In genomic region chr5:98721231-98721928, GRCh38 we compare ENCODE assay signal across 14 cellular contexts.
"Had no signal": no experiment of that assay in that cellular context is flagged by ENCODE, and none has a peak within 500 bp of the region (broad histone marks: within the 10 kb centered on the region; RNA-seq: fewer than 3 reads in every experiment).

No MANE protein-coding gene starts in this region.

- H3K4me1 Mint-ChIP-seq: activated CD8-positive, alpha-beta memory T cell treated with anti-CD3 and anti-CD28 coated beads, Interleukin-2, amount 10 ng/mL, durations not matched to agents 7 days and 5 days; stimulated activated effector memory CD8-positive, alpha-beta T cell treated with anti-CD3 and anti-CD28 coated beads, Interleukin-12 subunit alpha, Interleukin-12 subunit beta, amount 100 ng/mL, for 72 hours had no signal

- H3K79me2 ChIP-seq: parathyroid adenoma had no signal

- H2AFZ ChIP-seq: parathyroid adenoma had no signal

- H3K9me3 ChIP-seq: esophagus squamous epithelium, tibial artery, uterus had no signal

- H3K4me2 ChIP-seq: smooth muscle cell had no signal

- H3K9me3 Mint-ChIP-seq: stimulated activated effector memory CD8-positive, alpha-beta T cell treated with anti-CD3 and anti-CD28 coated beads, Interleukin-12 subunit alpha, Interleukin-12 subunit beta, amount 100 ng/mL, for 72 hours had no signal

- ATAC-seq: activated CD8-positive, alpha-beta memory T cell treated with anti-CD3 and anti-CD28 coated beads, Interleukin-2, amount 10 ng/mL, durations not matched to agents 7 days and 5 days; activated naive CD4-positive, alpha-beta T cell treated with anti-CD3 and anti-CD28 coated beads, Interleukin-2, amount 50 U/mL, for 72 hours; stimulated activated effector memory CD8-positive, alpha-beta T cell treated with anti-CD3 and anti-CD28 coated beads, Interleukin-12 subunit alpha, Interleukin-12 subunit beta, amount 100 ng/mL, for 72 hours had no signal

- H3K27me3 Mint-ChIP-seq: activated CD8-positive, alpha-beta memory T cell treated with anti-CD3 and anti-CD28 coated beads, Interleukin-2, amount 10 ng/mL, durations not matched to agents 7 days and 5 days had no signal

- H3K36me3 Mint-ChIP-seq: activated CD8-positive, alpha-beta memory T cell treated with anti-CD3 and anti-CD28 coated beads, Interleukin-2, amount 10 ng/mL, durations not matched to agents 7 days and 5 days; activated naive CD4-positive, alpha-beta T cell treated with anti-CD3 and anti-CD28 coated beads, Interleukin-2, amount 50 U/mL, for 72 hours; stimulated activated effector memory CD8-positive, alpha-beta T cell treated with anti-CD3 and anti-CD28 coated beads, Interleukin-12 subunit alpha, Interleukin-12 subunit beta, amount 100 ng/mL, for 72 hours had no signal

- H3K4me3 Mint-ChIP-seq: activated CD8-positive, alpha-beta memory T cell treated with anti-CD3 and anti-CD28 coated beads, Interleukin-2, amount 10 ng/mL, durations not matched to agents 7 days and 5 days; activated T-cell treated with anti-CD3 and anti-CD28 coated beads, Interleukin-2, amount 50 U/mL, for 24 hours; stimulated activated effector memory CD8-positive, alpha-beta T cell treated with anti-CD3 and anti-CD28 coated beads, Interleukin-12 subunit alpha, Interleukin-12 subunit beta, amount 100 ng/mL, for 72 hours had no signal

- H3K9ac ChIP-seq: parathyroid adenoma had no signal

- H3K4me3 ChIP-seq: esophagus squamous epithelium, smooth muscle cell, tibial artery, uterus had no signal

- H3K4me1 ChIP-seq: esophagus squamous epithelium, parathyroid adenoma, tibial artery, uterus had no signal

- H3K36me3 ChIP-seq: esophagus squamous epithelium, tibial artery, uterus had no signal

- H3K27me3 ChIP-seq: esophagus squamous epithelium, tibial artery, uterus had no signal

- DNase-seq: activated CD4-positive, alpha-beta T cell treated with anti-CD3 and anti-CD28 coated beads for 1 hour; activated CD4-positive, alpha-beta T cell treated with anti-CD3 and anti-CD28 coated beads, Interleukin-2, amount 50 U/mL, for 48 hours; activated CD8-positive, alpha-beta memory T cell treated with anti-CD3 and anti-CD28 coated beads, Interleukin-2, amount 10 ng/mL, durations not matched to agents 7 days and 5 days; activated effector memory CD4-positive, alpha-beta T cell treated with Interleukin-2 at 50 U/mL for 16 hours; activated T-cell treated with anti-CD3 and anti-CD28 coated beads, Interleukin-2, amount 50 U/mL, for 24 hours; amniotic stem cell; esophagus squamous epithelium; T-helper 2 cell; tibial artery; uterus had no signal

- H3K27ac ChIP-seq: esophagus squamous epithelium, parathyroid adenoma, tibial artery, uterus had no signal

- H3K27ac Mint-ChIP-seq: activated CD8-positive, alpha-beta memory T cell treated with anti-CD3 and anti-CD28 coated beads, Interleukin-2, amount 10 ng/mL, durations not matched to agents 7 days and 5 days; activated naive CD4-positive, alpha-beta T cell treated with anti-CD3 and anti-CD28 coated beads, Interleukin-2, amount 50 U/mL, for 72 hours; activated T-cell treated with anti-CD3 and anti-CD28 coated beads, Interleukin-2, amount 50 U/mL, for 24 hours; stimulated activated effector memory CD8-positive, alpha-beta T cell treated with anti-CD3 and anti-CD28 coated beads, Interleukin-12 subunit alpha, Interleukin-12 subunit beta, amount 100 ng/mL, for 72 hours had no signal
